ENCODE assay signal across 11 cellular contexts in the genomic region with DNA sequence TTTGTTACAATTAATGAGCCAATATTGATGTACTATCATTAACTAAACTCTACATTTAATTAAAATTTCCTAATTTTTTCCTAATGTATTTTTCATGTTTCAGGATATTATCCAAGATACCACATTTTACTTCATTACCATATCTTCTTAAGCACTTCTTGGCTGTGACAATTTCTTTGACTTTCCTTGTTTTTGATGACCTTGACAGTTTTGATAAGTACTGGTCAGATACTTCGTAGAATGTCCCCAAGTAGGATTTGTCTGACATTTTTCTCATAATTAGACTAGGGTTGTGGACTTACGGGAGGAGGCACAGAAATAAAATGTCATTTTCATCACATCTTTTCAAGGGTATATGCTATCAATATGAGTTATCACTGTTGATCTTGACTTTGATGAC.
"Had no signal": no experiment of that assay in that cellular context is flagged by ENCODE, and none has a peak within 500 bp of the region (broad histone marks: within the 10 kb centered on the region; RNA-seq: fewer than 3 reads in every experiment).

No MANE protein-coding gene starts in this region.

- H3K9ac ChIP-seq: GM23248 had no signal

- FAIRE-seq: H1, H54 had no signal

- H3K4me3 ChIP-seq: GM23248, GM23338, HAP-1 had no signal

- ATAC-seq: GM23338, HCT116 had no signal

- H3K4me2 ChIP-seq: GM23338 had no signal

- H3K9me3 ChIP-seq: HAP-1 had no signal

- H3K4me1 ChIP-seq: HAP-1 had no signal

- DNase-seq: GM23248, GOT3, H7, H9, HCEC 1CT, HFFc6 had no signal

- H2AFZ ChIP-seq: GM23248, GM23338 had no signal

- H3K36me3 ChIP-seq: HAP-1 had no signal

- H3K27ac ChIP-seq: GM23248 had no signal
